ENCODE assay signal across 9 cellular contexts in the genomic region with DNA sequence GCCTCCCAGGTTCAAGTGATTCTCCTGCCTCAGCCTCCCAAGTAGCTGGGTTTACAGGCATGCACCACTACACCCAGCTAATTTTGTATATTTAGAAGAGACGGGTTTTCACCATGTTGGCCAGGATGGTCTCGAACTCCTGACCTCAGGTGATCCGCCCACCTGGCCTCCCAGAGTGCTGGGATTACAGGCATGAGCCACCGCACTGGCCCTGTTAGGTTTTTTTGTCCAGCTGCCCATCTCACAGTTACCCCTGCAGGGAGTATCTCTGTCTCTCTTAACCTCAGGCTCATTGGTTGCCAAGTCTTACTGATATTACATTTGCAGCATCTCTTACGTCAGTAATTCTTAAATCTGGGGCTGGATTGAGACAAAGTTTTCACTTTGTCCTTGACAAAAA. TPM values are rescaled to one million over a fixed set of nuclear protein-coding genes. Genes with fewer than 3 reads are reported as not detected.
"Had no signal": no experiment of that assay in that cellular context is flagged by ENCODE, and none has a peak within 500 bp of the region (broad histone marks: within the 10 kb centered on the region; RNA-seq: fewer than 3 reads in every experiment).

No MANE protein-coding gene starts in this region.

RNA-seq across cellular contexts. Expression of a gene that starts 7.4 kb away (rescaled TPM):
- total RNA-seq: glomerular endothelial cell, lower leg skin, lung microvascular endothelial cell, neural crest cell, osteocyte, right cardiac atrium, upper lobe of right lung had no signal
- polyA plus RNA-seq: heart right ventricle, right cardiac atrium had no signal

RNA-seq across cellular contexts. Expression of a gene that starts 44.3 kb away (rescaled TPM):
- total RNA-seq: glomerular endothelial cell, kidney epithelial cell, lung microvascular endothelial cell, osteocyte had no signal
